Comparison of ENCODE assay signal across 33 cellular contexts in genomic region chr12:62131153-62131552, GRCh38.
"Had no signal": no experiment of that assay in that cellular context is flagged by ENCODE, and none has a peak within 500 bp of the region (broad histone marks: within the 10 kb centered on the region; RNA-seq: fewer than 3 reads in every experiment).

No MANE protein-coding gene starts in this region.

- H3K4me3 ChIP-seq: ascending aorta, cardiac muscle cell had no signal

- H3K9me3 ChIP-seq: ascending aorta had no signal

- H3K27ac ChIP-seq: ascending aorta, cardiac muscle cell, VCaP had no signal

- H3K4me3 Mint-ChIP-seq: activated B cell treated with CpG ODN at 0.5 μM for 24 hours; activated CD4-positive, alpha-beta memory T cell treated with anti-CD3 and anti-CD28 coated beads, Interleukin-2, amount 10 ng/mL, durations not matched to agents 7 days and 5 days; activated CD4-positive, alpha-beta T cell treated with anti-CD3 and anti-CD28 coated beads, Interleukin-2, amount 10 ng/mL, durations not matched to agents 7 days and 5 days; activated CD8-positive, alpha-beta memory T cell treated with anti-CD3 and anti-CD28 coated beads, Interleukin-2, amount 10 ng/mL, durations not matched to agents 7 days and 5 days; activated CD8-positive, alpha-beta T cell treated with anti-CD3 and anti-CD28 coated beads, Interleukin-2, amount 10 ng/mL, durations not matched to agents 7 days and 5 days; activated naive CD4-positive, alpha-beta T cell treated with anti-CD3 and anti-CD28 coated beads, Interleukin-2, amount 10 ng/mL, durations not matched to agents 7 days and 5 days; activated naive CD4-positive, alpha-beta T cell treated with anti-CD3 and anti-CD28 coated beads, Interleukin-2, amount 50 U/mL, for 24 hours; activated naive CD8-positive, alpha-beta T cell; activated naive CD8-positive, alpha-beta T cell treated with anti-CD3 and anti-CD28 coated beads, Interleukin-2, amount 10 ng/mL, durations not matched to agents 7 days and 5 days; activated naive CD8-positive, alpha-beta T cell treated with anti-CD3 and anti-CD28 coated beads, Interleukin-2, amount 50 U/mL, for 24 hours; activated T-cell treated with anti-CD3 and anti-CD28 coated beads, Interleukin-2, amount 50 U/mL, for 24 hours; brain; central memory CD8-positive, alpha-beta T cell; T-cell; T-helper 17 cell had no signal

- H3K36me3 Mint-ChIP-seq: activated CD8-positive, alpha-beta memory T cell treated with anti-CD3 and anti-CD28 coated beads, Interleukin-2, amount 10 ng/mL, durations not matched to agents 7 days and 5 days; activated naive CD4-positive, alpha-beta T cell treated with anti-CD3 and anti-CD28 coated beads, Interleukin-2, amount 10 ng/mL, durations not matched to agents 7 days and 5 days; activated naive CD4-positive, alpha-beta T cell treated with anti-CD3 and anti-CD28 coated beads, Interleukin-2, amount 50 U/mL, for 24 hours; activated naive CD8-positive, alpha-beta T cell; activated naive CD8-positive, alpha-beta T cell treated with anti-CD3 and anti-CD28 coated beads, Interleukin-2, amount 10 ng/mL, durations not matched to agents 7 days and 5 days; brain; T-cell had no signal

- H3K27me3 ChIP-seq: ascending aorta, cardiac muscle cell had no signal

- ATAC-seq: activated CD8-positive, alpha-beta memory T cell treated with anti-CD3 and anti-CD28 coated beads, Interleukin-2, amount 10 ng/mL, durations not matched to agents 7 days and 5 days; activated CD8-positive, alpha-beta T cell treated with anti-CD3 and anti-CD28 coated beads, Interleukin-2, amount 10 ng/mL, durations not matched to agents 7 days and 5 days; activated naive CD8-positive, alpha-beta T cell treated with anti-CD3 and anti-CD28 coated beads, Interleukin-2, amount 50 U/mL, for 24 hours; T-cell; T-helper 17 cell had no signal

- H3K9me3 Mint-ChIP-seq: activated B cell treated with CpG ODN at 0.5 μM for 24 hours; activated CD4-positive, alpha-beta memory T cell treated with anti-CD3 and anti-CD28 coated beads, Interleukin-2, amount 10 ng/mL, durations not matched to agents 7 days and 5 days; activated CD4-positive, alpha-beta T cell treated with anti-CD3 and anti-CD28 coated beads, Interleukin-2, amount 10 ng/mL, durations not matched to agents 7 days and 5 days; activated naive CD4-positive, alpha-beta T cell treated with anti-CD3 and anti-CD28 coated beads, Interleukin-2, amount 10 ng/mL, durations not matched to agents 7 days and 5 days; activated naive CD4-positive, alpha-beta T cell treated with anti-CD3 and anti-CD28 coated beads, Interleukin-2, amount 50 U/mL, for 24 hours; activated naive CD8-positive, alpha-beta T cell treated with anti-CD3 and anti-CD28 coated beads, Interleukin-2, amount 10 ng/mL, durations not matched to agents 7 days and 5 days; activated naive CD8-positive, alpha-beta T cell treated with anti-CD3 and anti-CD28 coated beads, Interleukin-2, amount 50 U/mL, for 24 hours; activated T-cell treated with anti-CD3 and anti-CD28 coated beads, Interleukin-2, amount 50 U/mL, for 24 hours; activated T-helper 2 cell treated with anti-CD3 and anti-CD28 coated beads, Interferon-gamma antibody, Interleukin-2, Interleukin-4, amounts not matched to agents 10 μg/mL and 5 μg/mL and 100 μg/mL, durations not matched to agents 14 hours and 24 hours and 36 hours; brain; central memory CD8-positive, alpha-beta T cell; T-cell had no signal

- H3K36me3 ChIP-seq: ascending aorta, cardiac muscle cell had no signal

- H3K4me1 ChIP-seq: ascending aorta had no signal

- H3K27me3 Mint-ChIP-seq: activated T-cell treated with anti-CD3 and anti-CD28 coated beads, Interleukin-2, amount 50 U/mL, for 24 hours; central memory CD8-positive, alpha-beta T cell had no signal

- DNase-seq: activated B cell treated with CpG ODN at 0.5 μM for 24 hours; activated CD4-positive, alpha-beta memory T cell treated with anti-CD3 and anti-CD28 coated beads, Interleukin-2, amount 10 ng/mL, durations not matched to agents 7 days and 5 days; activated CD4-positive, alpha-beta T cell treated with anti-CD3 and anti-CD28 coated beads for 48 hours; activated CD4-positive, alpha-beta T cell treated with anti-CD3 and anti-CD28 coated beads, Interleukin-2, amount 10 ng/mL, durations not matched to agents 7 days and 5 days; activated CD4-positive, alpha-beta T cell treated with anti-CD3 and anti-CD28 coated beads, Interleukin-2, amount 50 U/mL, for 48 hours; activated CD4-positive, CD25-positive, alpha-beta regulatory T cell treated with anti-CD3 and anti-CD28 coated beads, Interleukin-2, amount 50 U/mL, for 72 hours; activated CD8-positive, alpha-beta memory T cell treated with anti-CD3 and anti-CD28 coated beads for 24 hours; activated CD8-positive, alpha-beta memory T cell treated with anti-CD3 and anti-CD28 coated beads, Interleukin-2, amount 10 ng/mL, durations not matched to agents 7 days and 5 days; activated CD8-positive, alpha-beta memory T cell treated with anti-CD3 and anti-CD28 coated beads, Interleukin-2, amount 50 U/mL, for 48 hours; activated CD8-positive, alpha-beta T cell treated with anti-CD3 and anti-CD28 coated beads, Interleukin-2, amount 10 ng/mL, durations not matched to agents 7 days and 5 days; activated effector memory CD4-positive, alpha-beta T cell treated with Interleukin-2 at 50 U/mL for 16 hours; activated gamma-delta T cell; activated naive CD4-positive, alpha-beta T cell treated with anti-CD3 and anti-CD28 coated beads, Interleukin-2, amount 10 ng/mL, durations not matched to agents 7 days and 5 days; activated naive CD4-positive, alpha-beta T cell treated with Interleukin-2 at 50 U/mL for 16 hours; activated naive CD8-positive, alpha-beta T cell treated with anti-CD3 and anti-CD28 coated beads, Interleukin-2, amount 10 ng/mL, durations not matched to agents 7 days and 5 days; activated naive CD8-positive, alpha-beta T cell treated with anti-CD3 and anti-CD28 coated beads, Interleukin-2, amount 50 U/mL, for 24 hours; activated T-cell treated with anti-CD3 and anti-CD28 coated beads, Interleukin-2, amount 50 U/mL, for 24 hours; activated T-cell treated with anti-CD3 and anti-CD28 coated beads, Interleukin-2, amount 50 U/mL, for 48 hours; amygdala; anterior cingulate cortex; caudate nucleus; cerebellar nuclear complex; T-cell; T-helper 17 cell; T-helper 9 cell had no signal

- H3K27ac Mint-ChIP-seq: activated B cell treated with CpG ODN at 0.5 μM for 24 hours; activated CD4-positive, alpha-beta memory T cell treated with anti-CD3 and anti-CD28 coated beads, Interleukin-2, amount 10 ng/mL, durations not matched to agents 7 days and 5 days; activated CD4-positive, alpha-beta T cell treated with anti-CD3 and anti-CD28 coated beads, Interleukin-2, amount 10 ng/mL, durations not matched to agents 7 days and 5 days; activated CD8-positive, alpha-beta memory T cell treated with anti-CD3 and anti-CD28 coated beads, Interleukin-2, amount 10 ng/mL, durations not matched to agents 7 days and 5 days; activated CD8-positive, alpha-beta T cell treated with anti-CD3 and anti-CD28 coated beads, Interleukin-2, amount 10 ng/mL, durations not matched to agents 7 days and 5 days; activated naive CD4-positive, alpha-beta T cell treated with anti-CD3 and anti-CD28 coated beads, Interleukin-2, amount 10 ng/mL, durations not matched to agents 7 days and 5 days; activated naive CD4-positive, alpha-beta T cell treated with anti-CD3 and anti-CD28 coated beads, Interleukin-2, amount 50 U/mL, for 24 hours; activated naive CD8-positive, alpha-beta T cell; activated naive CD8-positive, alpha-beta T cell treated with anti-CD3 and anti-CD28 coated beads, Interleukin-2, amount 10 ng/mL, durations not matched to agents 7 days and 5 days; activated naive CD8-positive, alpha-beta T cell treated with anti-CD3 and anti-CD28 coated beads, Interleukin-2, amount 50 U/mL, for 24 hours; activated T-cell treated with anti-CD3 and anti-CD28 coated beads, Interleukin-2, amount 50 U/mL, for 24 hours; activated T-helper 2 cell treated with anti-CD3 and anti-CD28 coated beads, Interferon-gamma antibody, Interleukin-2, Interleukin-4, amounts not matched to agents 10 μg/mL and 5 μg/mL and 100 μg/mL, durations not matched to agents 14 hours and 24 hours and 36 hours; brain; T-cell; T-helper 17 cell had no signal

- H3K4me1 Mint-ChIP-seq: activated B cell treated with CpG ODN at 0.5 μM for 24 hours; activated CD4-positive, alpha-beta memory T cell treated with anti-CD3 and anti-CD28 coated beads, Interleukin-2, amount 10 ng/mL, durations not matched to agents 7 days and 5 days; activated CD4-positive, alpha-beta T cell treated with anti-CD3 and anti-CD28 coated beads, Interleukin-2, amount 10 ng/mL, durations not matched to agents 7 days and 5 days; activated CD8-positive, alpha-beta memory T cell treated with anti-CD3 and anti-CD28 coated beads, Interleukin-2, amount 10 ng/mL, durations not matched to agents 7 days and 5 days; activated naive CD4-positive, alpha-beta T cell treated with anti-CD3 and anti-CD28 coated beads, Interleukin-2, amount 10 ng/mL, durations not matched to agents 7 days and 5 days; activated naive CD4-positive, alpha-beta T cell treated with anti-CD3 and anti-CD28 coated beads, Interleukin-2, amount 50 U/mL, for 24 hours; activated naive CD8-positive, alpha-beta T cell treated with anti-CD3 and anti-CD28 coated beads, Interleukin-2, amount 10 ng/mL, durations not matched to agents 7 days and 5 days; activated naive CD8-positive, alpha-beta T cell treated with anti-CD3 and anti-CD28 coated beads, Interleukin-2, amount 50 U/mL, for 24 hours; brain; central memory CD8-positive, alpha-beta T cell; T-cell; T-helper 17 cell had no signal
